Comparison of ENCODE assay signal across 23 cellular contexts in genomic region chr13:21361706-21362105, GRCh38.
"Had no signal": no experiment of that assay in that cellular context is flagged by ENCODE, and none has a peak within 500 bp of the region (broad histone marks: within the 10 kb centered on the region; RNA-seq: fewer than 3 reads in every experiment).

No MANE protein-coding gene starts in this region.

- H3K9me3 ChIP-seq: SJSA1 had no signal

- H3K27me3 ChIP-seq: SJSA1 had no signal

- H3K9me3 Mint-ChIP-seq: IgD-negative memory B cell had no signal

- H3K4me3 ChIP-seq: K562, SJSA1, SK-N-MC had no signal

- H3K4me1 Mint-ChIP-seq: IgD-negative memory B cell had no signal

- DNase-seq: Kasumi-1, MM.1S, NCI-H1092 treated with DMSO at 0.1 percent for 48 hours, NCI-H1436, NCI-H187, NCI-H2029, NCI-H2081 treated with DMSO at 0.1 percent for 48 hours, NCI-H2171, NCI-H226, NCI-H446, NCI-H510A, NCI-H524 treated with DMSO at 0.1 percent for 48 hours, NCI-H69, NCI-H774, Right ventricle myocardium superior, RPMI8226, SIG-M5 had no signal

- H3K9ac ChIP-seq: KMS-11 had no signal

- H3K27me3 Mint-ChIP-seq: IgD-negative memory B cell had no signal

- H3K4me1 ChIP-seq: SJSA1 had no signal

- H3K4me3 Mint-ChIP-seq: IgD-negative memory B cell had no signal

- H3K36me3 ChIP-seq: SJSA1 had no signal

- H3K27ac ChIP-seq: HL-60, KMS-11, SJSA1, SK-N-MC had no signal

- H3K36me3 Mint-ChIP-seq: IgD-negative memory B cell had no signal

- H3K27ac Mint-ChIP-seq: IgD-negative memory B cell had no signal
